23 cellular contexts compared by ENCODE assay signal in genomic region chr20:60869626-60870025, GRCh38.
"Had no signal": no experiment of that assay in that cellular context is flagged by ENCODE, and none has a peak within 500 bp of the region (broad histone marks: within the 10 kb centered on the region; RNA-seq: fewer than 3 reads in every experiment).

No MANE protein-coding gene starts in this region.

- DNase-seq: activated CD4-positive, alpha-beta T cell treated with anti-CD3 and anti-CD28 coated beads for 4 hours; activated CD8-positive, alpha-beta memory T cell treated with anti-CD3 and anti-CD28 coated beads, Interleukin-2, amount 50 U/mL, for 4 hours; activated CD8-positive, alpha-beta T cell treated with anti-CD3 and anti-CD28 coated beads for 36 hours; activated gamma-delta T cell treated with Interleukin-2 at 50 U/mL for 16 hours; activated naive CD4-positive, alpha-beta T cell treated with anti-CD3 and anti-CD28 coated beads, Interleukin-2, amount 10 ng/mL, durations not matched to agents 7 days and 5 days; activated naive CD8-positive, alpha-beta T cell treated with anti-CD3 and anti-CD28 coated beads for 36 hours; activated T-cell treated with anti-CD3 and anti-CD28 coated beads, Interleukin-2, amount 50 U/mL, for 72 hours; adrenal gland; anterior cingulate cortex; caudate nucleus; Kasumi-1; KBM-7; NCI-H1048; NCI-H2029 treated with DMSO at 0.1 percent for 48 hours; NCI-H345; NCI-H510A; NCI-H526 treated with DMSO at 0.1 percent for 48 hours; SHP77 treated with DMSO at 0.1 percent for 48 hours; T-helper 1 cell had no signal

- H3K27me3 ChIP-seq: adrenal gland had no signal

- H3K9me3 Mint-ChIP-seq: activated CD8-positive, alpha-beta T cell treated with anti-CD3 and anti-CD28 coated beads for 36 hours; activated naive CD4-positive, alpha-beta T cell treated with anti-CD3 and anti-CD28 coated beads, Interleukin-2, amount 10 ng/mL, durations not matched to agents 7 days and 5 days; activated naive CD8-positive, alpha-beta T cell treated with anti-CD3 and anti-CD28 coated beads for 36 hours; activated T-cell treated with anti-CD3 and anti-CD28 coated beads, Interleukin-2, amount 50 U/mL, for 72 hours; activated T-helper 2 cell treated with anti-CD3 and anti-CD28 coated beads, Interferon-gamma antibody, Interleukin-2, Interleukin-4, amounts not matched to agents 10 μg/mL and 5 μg/mL and 100 μg/mL, durations not matched to agents 14 hours and 24 hours and 36 hours had no signal

- H3K4me3 Mint-ChIP-seq: activated CD8-positive, alpha-beta T cell treated with anti-CD3 and anti-CD28 coated beads for 36 hours; activated naive CD4-positive, alpha-beta T cell treated with anti-CD3 and anti-CD28 coated beads, Interleukin-2, amount 10 ng/mL, durations not matched to agents 7 days and 5 days; activated naive CD8-positive, alpha-beta T cell treated with anti-CD3 and anti-CD28 coated beads for 36 hours; activated T-cell treated with anti-CD3 and anti-CD28 coated beads, Interleukin-2, amount 50 U/mL, for 72 hours had no signal

- H3K9me3 ChIP-seq: adrenal gland had no signal

- H3K4me1 ChIP-seq: adrenal gland had no signal

- H3K36me3 Mint-ChIP-seq: activated naive CD4-positive, alpha-beta T cell treated with anti-CD3 and anti-CD28 coated beads, Interleukin-2, amount 10 ng/mL, durations not matched to agents 7 days and 5 days; activated naive CD8-positive, alpha-beta T cell treated with anti-CD3 and anti-CD28 coated beads for 36 hours had no signal

- H3K4me3 ChIP-seq: adrenal gland, SK-N-MC had no signal

- H3K27ac Mint-ChIP-seq: activated CD8-positive, alpha-beta T cell treated with anti-CD3 and anti-CD28 coated beads for 36 hours; activated naive CD4-positive, alpha-beta T cell treated with anti-CD3 and anti-CD28 coated beads, Interleukin-2, amount 10 ng/mL, durations not matched to agents 7 days and 5 days; activated naive CD8-positive, alpha-beta T cell treated with anti-CD3 and anti-CD28 coated beads for 36 hours; activated T-cell treated with anti-CD3 and anti-CD28 coated beads, Interleukin-2, amount 50 U/mL, for 72 hours; activated T-helper 2 cell treated with anti-CD3 and anti-CD28 coated beads, Interferon-gamma antibody, Interleukin-2, Interleukin-4, amounts not matched to agents 10 μg/mL and 5 μg/mL and 100 μg/mL, durations not matched to agents 14 hours and 24 hours and 36 hours had no signal

- H3K36me3 ChIP-seq: adrenal gland had no signal

- H3K27ac ChIP-seq: adrenal gland, SK-N-MC had no signal

- H3K27me3 Mint-ChIP-seq: activated CD8-positive, alpha-beta T cell treated with anti-CD3 and anti-CD28 coated beads for 36 hours; activated naive CD4-positive, alpha-beta T cell treated with anti-CD3 and anti-CD28 coated beads, Interleukin-2, amount 10 ng/mL, durations not matched to agents 7 days and 5 days; activated naive CD8-positive, alpha-beta T cell treated with anti-CD3 and anti-CD28 coated beads for 36 hours had no signal

- ATAC-seq: activated CD4-positive, CD25-positive, alpha-beta regulatory T cell treated with anti-CD3 and anti-CD28 coated beads, Interleukin-2, amount 50 U/mL, for 24 hours; activated CD8-positive, alpha-beta T cell treated with anti-CD3 and anti-CD28 coated beads for 36 hours; activated T-cell treated with anti-CD3 and anti-CD28 coated beads, Interleukin-2, amount 50 U/mL, for 72 hours; Panc1 had no signal

- H3K4me1 Mint-ChIP-seq: activated naive CD4-positive, alpha-beta T cell treated with anti-CD3 and anti-CD28 coated beads, Interleukin-2, amount 10 ng/mL, durations not matched to agents 7 days and 5 days; activated naive CD8-positive, alpha-beta T cell treated with anti-CD3 and anti-CD28 coated beads for 36 hours had no signal
